In the genomic region with DNA sequence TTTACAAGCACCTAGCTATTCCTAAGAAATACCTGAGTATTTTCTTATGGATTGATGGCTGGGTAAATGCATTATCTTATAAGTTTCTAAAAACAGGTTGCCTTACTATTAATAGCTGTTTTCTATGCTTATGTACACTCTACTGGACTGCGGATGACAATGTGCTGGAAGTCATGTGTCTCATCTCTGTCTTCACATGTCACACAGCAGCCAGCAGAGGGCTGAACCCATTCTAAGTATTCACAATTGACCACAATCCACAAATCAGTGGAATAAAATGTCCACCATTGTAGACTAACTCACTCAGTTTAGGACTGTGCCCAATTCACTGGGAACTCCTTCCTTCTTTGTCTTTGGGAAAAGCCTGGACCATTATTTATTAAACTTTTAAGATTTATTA, we compare ENCODE assay signal across 17 cellular contexts.
DNase-seq lines count a peak whose midpoint lies in the region; ATAC-seq and TF ChIP-seq lines count a peak whose summit lies in the region.
"Had no signal": no experiment of that assay in that cellular context is flagged by ENCODE, and none has a peak within 500 bp of the region (broad histone marks: within the 10 kb centered on the region; RNA-seq: fewer than 3 reads in every experiment).

No MANE protein-coding gene starts in this region.

- no peaks in the 10 kb centered on the region for H3F3A ChIP-seq in PC-3 (ENCODE audit: low read length, unreplicated experiment)

- CTCF ChIA-PET in PC-3 (lab: Charles Lee) = no interaction called here

- no peak for ATAC-seq in PC-3
- no peak for ATAC-seq in activated T-cell treated with anti-CD3 and anti-CD28 coated beads, Interleukin-2, amount 50 U/mL, for 72 hours (replicated peaks in 1 of 2)
- ATAC-seq: Right ventricle myocardium inferior had no signal

- H3K27me3 Mint-ChIP-seq in activated T-cell treated with anti-CD3 and anti-CD28 coated beads, Interleukin-2, amount 50 U/mL, for 72 hours (ENCODE audit: low read depth) = no peaks in the 10 kb centered on the region

- no peaks in the 10 kb centered on the region for H3K36me3 ChIP-seq in PC-3 (ENCODE audit: low read depth, low read length)
- H3K36me3 ChIP-seq: BLaER1 treated with 17β-estradiol and CSF1 and Interleukin-3, amounts not matched to agents 10 nM and 100 nM; Peyer's patch had no signal

- no peak overlapping the region for H3K27ac Mint-ChIP-seq in activated T-cell treated with anti-CD3 and anti-CD28 coated beads, Interleukin-2, amount 50 U/mL, for 72 hours

- DNase-seq in AG09309 (ENCODE audit: low read depth) = no peak
- DNase-seq in HT1080 (ENCODE audit: low read depth) = peak; percentile 3
- no peak for DNase-seq in PC-3
- DNase-seq in fibroblast of mammary gland (ENCODE audit: low read depth) = peak; percentile 17
- DNase-seq in activated T-cell treated with anti-CD3 and anti-CD28 coated beads, Interleukin-2, amount 50 U/mL, for 72 hours = no peak
- DNase-seq in stimulated activated CD4-positive, alpha-beta T cell treated with anti-CD3 and anti-CD28 coated beads, Interleukin-4, amount 100 ng/mL, for 24 hours = no peak
- DNase-seq in activated CD4-positive, alpha-beta T cell treated with anti-CD3 and anti-CD28 coated beads, Interleukin-2, amount 50 U/mL, for 4 hours = no peak
- no peak for DNase-seq in stimulated activated naive CD4-positive, alpha-beta T cell treated with Interleukin-2 at 50 U/mL for 16 hours (lab: John Stamatoyannopoulos, UW)
- DNase-seq: IMR-90, NCI-H1417 treated with DMSO at 0.1 percent for 48 hours, NCI-H2029, NCI-H2171, NCI-H748 treated with DMSO at 0.1 percent for 48 hours, Peyer's patch had no signal

- peak; percentile 4 for TF ChIP-seq CTCF in AG09309 (IDR thresholded peaks at IDR 0.05; ENCODE audit: control insufficient read depth, insufficient read depth, low read depth, low read length, missing control alignments)
- peak; percentile 38; the same call in 1 of the 2 replicates for TF ChIP-seq CTCF in PC-3 (conservative IDR thresholded peaks at IDR 0.05; ENCODE audit: low read depth, low read length)
- TF ChIP-seq CTCF in fibroblast of mammary gland (conservative IDR thresholded peaks at IDR 0.05; ENCODE audit: control insufficient read depth, insufficient read depth, low read depth, low read length) = peak; percentile 9

- H3K79me2 ChIP-seq in PC-3 (ENCODE audit: low read length) = no peaks in the 10 kb centered on the region

- intact Hi-C loops in PC-3 (cut with micrococcal nuclease) = no loop called here

- peaks cover 14% of the 10 kb centered on the region for H3K4me1 ChIP-seq in PC-3 (ENCODE audit: insufficient read depth, low read length)
- H3K4me1 ChIP-seq: BLaER1 treated with 17β-estradiol and CSF1 and Interleukin-3, amounts not matched to agents 10 nM and 100 nM; Peyer's patch had no signal

- POLR2A ChIA-PET in PC-3 (lab: Charles Lee; ENCODE audit: unreplicated experiment) = no interaction called here

- no TSS peak for BruUV-seq in PC-3 (replicated peaks; lab: Mats Ljungman, UMichigan)

- H3K27ac ChIP-seq in PC-3 (ENCODE audit: low read length) = no peak overlapping the region
- H3K27ac ChIP-seq: BLaER1 treated with 17β-estradiol and CSF1 and Interleukin-3, amounts not matched to agents 10 nM and 100 nM; Peyer's patch; SK-N-MC had no signal

- H3K4me3 Mint-ChIP-seq in activated T-cell treated with anti-CD3 and anti-CD28 coated beads, Interleukin-2, amount 50 U/mL, for 72 hours = no peak overlapping the region

- H3K9me2 ChIP-seq in PC-3 (replicated peaks; ENCODE audit: low read length) = no peaks in the 10 kb centered on the region

- no peak overlapping the region for H3K4me2 ChIP-seq in PC-3 (ENCODE audit: low read length)
- H3K4me2 ChIP-seq: BLaER1 treated with 17β-estradiol and CSF1 and Interleukin-3, amounts not matched to agents 10 nM and 100 nM had no signal

- H3K4me1 Mint-ChIP-seq in activated T-cell treated with anti-CD3 and anti-CD28 coated beads, Interleukin-2, amount 50 U/mL, for 72 hours (ENCODE audit: low read depth) = no peaks in the 10 kb centered on the region

- H3K36me3 Mint-ChIP-seq in activated T-cell treated with anti-CD3 and anti-CD28 coated beads, Interleukin-2, amount 50 U/mL, for 72 hours (ENCODE audit: insufficient read depth in 2 of 2) = no peaks in the 10 kb centered on the region

- no peaks in the 10 kb centered on the region for H3K27me3 ChIP-seq in PC-3 (ENCODE audit: low read length)
- H3K27me3 ChIP-seq: BLaER1 treated with 17β-estradiol and CSF1 and Interleukin-3, amounts not matched to agents 10 nM and 100 nM; Peyer's patch had no signal

- H3K9me3 ChIP-seq in PC-3 (ENCODE audit: low read length) = no peaks in the 10 kb centered on the region
- H3K9me3 ChIP-seq: BLaER1 treated with 17β-estradiol and CSF1 and Interleukin-3, amounts not matched to agents 10 nM and 100 nM; Peyer's patch had no signal

- no peaks in the 10 kb centered on the region for H3K9me3 Mint-ChIP-seq in activated T-cell treated with anti-CD3 and anti-CD28 coated beads, Interleukin-2, amount 50 U/mL, for 72 hours

- H3K4me3 ChIP-seq in AG09309 (ENCODE audit: control insufficient read depth, low read depth, low read length) (no peak overlapping the region), PC-3 (ENCODE audit: low read length) (no peak overlapping the region), fibroblast of mammary gland (ENCODE audit: control insufficient read depth, low read depth, low read length) (no peak overlapping the region)
- H3K4me3 ChIP-seq: BLaER1 treated with 17β-estradiol and CSF1 and Interleukin-3, amounts not matched to agents 10 nM and 100 nM; Peyer's patch; SK-N-MC had no signal

- H4K20me1 ChIP-seq in PC-3 (ENCODE audit: low read length) = no peaks in the 10 kb centered on the region
- H4K20me1 ChIP-seq: BLaER1 treated with 17β-estradiol and CSF1 and Interleukin-3, amounts not matched to agents 10 nM and 100 nM had no signal

- no peak overlapping the region for H2AFZ ChIP-seq in PC-3 (ENCODE audit: low read length)

- H3K9ac ChIP-seq in PC-3 (ENCODE audit: low read length) = no peak overlapping the region
- H3K9ac ChIP-seq: BLaER1 treated with 17β-estradiol and CSF1 and Interleukin-3, amounts not matched to agents 10 nM and 100 nM had no signal

Comparison
In these comparisons a context has a peak if more than half of its experiments do, and no peak if none do; other contexts are left out.
1. DNase-seq: peak in HT1080 (single experiment) and fibroblast of mammary gland (single experiment); none in AG09309 (single experiment), PC-3 (single experiment), activated T-cell treated with anti-CD3 and anti-CD28 coated beads, Interleukin-2, amount 50 U/mL, for 72 hours (0 of 2), stimulated activated CD4-positive, alpha-beta T cell treated with anti-CD3 and anti-CD28 coated beads, Interleukin-4, amount 100 ng/mL, for 24 hours (single experiment), activated CD4-positive, alpha-beta T cell treated with anti-CD3 and anti-CD28 coated beads, Interleukin-2, amount 50 U/mL, for 4 hours (0 of 2) and stimulated activated naive CD4-positive, alpha-beta T cell treated with Interleukin-2 at 50 U/mL for 16 hours (single experiment).
2. Peak in every context shown above with its lines, with median percentiles within 50 percentile points of each other: CTCF ChIP-seq.